In the genomic region with DNA sequence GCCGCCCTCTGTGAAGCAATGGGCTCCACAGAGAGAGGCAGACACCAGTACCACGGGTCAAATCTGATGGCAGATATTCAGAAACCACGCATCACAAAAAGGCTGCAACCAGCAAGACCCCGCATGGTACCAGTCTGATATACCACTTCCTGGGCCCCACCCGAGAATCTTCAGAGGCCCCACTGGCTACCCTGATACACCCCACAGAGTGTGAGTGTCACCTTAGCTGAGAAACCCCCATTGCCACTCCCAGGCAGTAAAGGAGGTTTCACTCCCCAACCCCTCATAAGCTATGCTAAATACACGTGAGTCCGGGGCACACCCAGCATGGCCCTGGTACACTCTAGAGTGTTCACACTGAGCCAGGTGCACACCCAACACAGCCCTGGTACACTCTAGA, we compare ENCODE assay signal across 1 cellular context.
TF ChIP-seq lines count a peak whose summit lies in the region.

No MANE protein-coding gene starts in this region.

TF ChIP-seq in GM23338, 12 proteins besides CTCF, POLR2A, EP300 and RAD21 (continued from another document):
- TF ChIP-seq, protein P1, sequence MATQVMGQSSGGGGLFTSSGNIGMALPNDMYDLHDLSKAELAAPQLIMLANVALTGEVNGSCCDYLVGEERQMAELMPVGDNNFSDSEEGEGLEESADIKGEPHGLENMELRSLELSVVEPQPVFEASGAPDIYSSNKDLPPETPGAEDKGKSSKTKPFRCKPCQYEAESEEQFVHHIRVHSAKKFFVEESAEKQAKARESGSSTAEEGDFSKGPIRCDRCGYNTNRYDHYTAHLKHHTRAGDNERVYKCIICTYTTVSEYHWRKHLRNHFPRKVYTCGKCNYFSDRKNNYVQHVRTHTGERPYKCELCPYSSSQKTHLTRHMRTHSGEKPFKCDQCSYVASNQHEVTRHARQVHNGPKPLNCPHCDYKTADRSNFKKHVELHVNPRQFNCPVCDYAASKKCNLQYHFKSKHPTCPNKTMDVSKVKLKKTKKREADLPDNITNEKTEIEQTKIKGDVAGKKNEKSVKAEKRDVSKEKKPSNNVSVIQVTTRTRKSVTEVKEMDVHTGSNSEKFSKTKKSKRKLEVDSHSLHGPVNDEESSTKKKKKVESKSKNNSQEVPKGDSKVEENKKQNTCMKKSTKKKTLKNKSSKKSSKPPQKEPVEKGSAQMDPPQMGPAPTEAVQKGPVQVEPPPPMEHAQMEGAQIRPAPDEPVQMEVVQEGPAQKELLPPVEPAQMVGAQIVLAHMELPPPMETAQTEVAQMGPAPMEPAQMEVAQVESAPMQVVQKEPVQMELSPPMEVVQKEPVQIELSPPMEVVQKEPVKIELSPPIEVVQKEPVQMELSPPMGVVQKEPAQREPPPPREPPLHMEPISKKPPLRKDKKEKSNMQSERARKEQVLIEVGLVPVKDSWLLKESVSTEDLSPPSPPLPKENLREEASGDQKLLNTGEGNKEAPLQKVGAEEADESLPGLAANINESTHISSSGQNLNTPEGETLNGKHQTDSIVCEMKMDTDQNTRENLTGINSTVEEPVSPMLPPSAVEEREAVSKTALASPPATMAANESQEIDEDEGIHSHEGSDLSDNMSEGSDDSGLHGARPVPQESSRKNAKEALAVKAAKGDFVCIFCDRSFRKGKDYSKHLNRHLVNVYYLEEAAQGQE (IDR thresholded peaks at IDR 0.05; ENCODE audit: unreplicated experiment) = no peak
- TF ChIP-seq, protein P2, sequence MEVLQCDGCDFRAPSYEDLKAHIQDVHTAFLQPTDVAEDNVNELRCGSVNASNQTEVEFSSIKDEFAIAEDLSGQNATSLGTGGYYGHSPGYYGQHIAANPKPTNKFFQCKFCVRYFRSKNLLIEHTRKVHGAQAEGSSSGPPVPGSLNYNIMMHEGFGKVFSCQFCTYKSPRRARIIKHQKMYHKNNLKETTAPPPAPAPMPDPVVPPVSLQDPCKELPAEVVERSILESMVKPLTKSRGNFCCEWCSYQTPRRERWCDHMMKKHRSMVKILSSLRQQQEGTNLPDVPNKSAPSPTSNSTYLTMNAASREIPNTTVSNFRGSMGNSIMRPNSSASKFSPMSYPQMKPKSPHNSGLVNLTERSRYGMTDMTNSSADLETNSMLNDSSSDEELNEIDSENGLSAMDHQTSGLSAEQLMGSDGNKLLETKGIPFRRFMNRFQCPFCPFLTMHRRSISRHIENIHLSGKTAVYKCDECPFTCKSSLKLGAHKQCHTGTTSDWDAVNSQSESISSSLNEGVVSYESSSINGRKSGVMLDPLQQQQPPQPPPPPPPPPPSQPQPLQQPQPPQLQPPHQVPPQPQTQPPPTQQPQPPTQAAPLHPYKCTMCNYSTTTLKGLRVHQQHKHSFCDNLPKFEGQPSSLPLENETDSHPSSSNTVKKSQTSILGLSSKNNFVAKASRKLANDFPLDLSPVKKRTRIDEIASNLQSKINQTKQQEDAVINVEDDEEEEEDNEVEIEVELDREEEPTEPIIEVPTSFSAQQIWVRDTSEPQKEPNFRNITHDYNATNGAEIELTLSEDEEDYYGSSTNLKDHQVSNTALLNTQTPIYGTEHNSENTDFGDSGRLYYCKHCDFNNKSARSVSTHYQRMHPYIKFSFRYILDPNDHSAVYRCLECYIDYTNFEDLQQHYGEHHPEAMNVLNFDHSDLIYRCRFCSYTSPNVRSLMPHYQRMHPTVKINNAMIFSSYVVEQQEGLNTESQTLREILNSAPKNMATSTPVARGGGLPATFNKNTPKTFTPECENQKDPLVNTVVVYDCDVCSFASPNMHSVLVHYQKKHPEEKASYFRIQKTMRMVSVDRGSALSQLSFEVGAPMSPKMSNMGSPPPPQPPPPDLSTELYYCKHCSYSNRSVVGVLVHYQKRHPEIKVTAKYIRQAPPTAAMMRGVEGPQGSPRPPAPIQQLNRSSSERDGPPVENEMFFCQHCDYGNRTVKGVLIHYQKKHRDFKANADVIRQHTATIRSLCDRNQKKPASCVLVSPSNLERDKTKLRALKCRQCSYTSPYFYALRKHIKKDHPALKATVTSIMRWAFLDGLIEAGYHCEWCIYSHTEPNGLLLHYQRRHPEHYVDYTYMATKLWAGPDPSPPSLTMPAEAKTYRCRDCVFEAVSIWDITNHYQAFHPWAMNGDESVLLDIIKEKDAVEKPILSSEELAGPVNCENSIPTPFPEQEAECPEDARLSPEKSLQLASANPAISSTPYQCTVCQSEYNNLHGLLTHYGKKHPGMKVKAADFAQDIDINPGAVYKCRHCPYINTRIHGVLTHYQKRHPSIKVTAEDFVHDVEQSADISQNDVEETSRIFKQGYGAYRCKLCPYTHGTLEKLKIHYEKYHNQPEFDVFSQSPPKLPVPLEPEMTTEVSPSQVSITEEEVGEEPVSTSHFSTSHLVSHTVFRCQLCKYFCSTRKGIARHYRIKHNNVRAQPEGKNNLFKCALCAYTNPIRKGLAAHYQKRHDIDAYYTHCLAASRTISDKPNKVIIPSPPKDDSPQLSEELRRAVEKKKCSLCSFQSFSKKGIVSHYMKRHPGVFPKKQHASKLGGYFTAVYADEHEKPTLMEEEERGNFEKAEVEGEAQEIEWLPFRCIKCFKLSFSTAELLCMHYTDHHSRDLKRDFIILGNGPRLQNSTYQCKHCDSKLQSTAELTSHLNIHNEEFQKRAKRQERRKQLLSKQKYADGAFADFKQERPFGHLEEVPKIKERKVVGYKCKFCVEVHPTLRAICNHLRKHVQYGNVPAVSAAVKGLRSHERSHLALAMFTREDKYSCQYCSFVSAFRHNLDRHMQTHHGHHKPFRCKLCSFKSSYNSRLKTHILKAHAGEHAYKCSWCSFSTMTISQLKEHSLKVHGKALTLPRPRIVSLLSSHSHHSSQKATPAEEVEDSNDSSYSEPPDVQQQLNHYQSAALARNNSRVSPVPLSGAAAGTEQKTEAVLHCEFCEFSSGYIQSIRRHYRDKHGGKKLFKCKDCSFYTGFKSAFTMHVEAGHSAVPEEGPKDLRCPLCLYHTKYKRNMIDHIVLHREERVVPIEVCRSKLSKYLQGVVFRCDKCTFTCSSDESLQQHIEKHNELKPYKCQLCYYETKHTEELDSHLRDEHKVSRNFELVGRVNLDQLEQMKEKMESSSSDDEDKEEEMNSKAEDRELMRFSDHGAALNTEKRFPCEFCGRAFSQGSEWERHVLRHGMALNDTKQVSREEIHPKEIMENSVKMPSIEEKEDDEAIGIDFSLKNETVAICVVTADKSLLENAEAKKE (CRISPR knock-in tag; IDR thresholded peaks at IDR 0.05) = no peak
